Comparison of ENCODE assay signal across 26 cellular contexts in genomic region chr13:93420206-93420605, GRCh38.
"Had no signal": no experiment of that assay in that cellular context is flagged by ENCODE, and none has a peak within 500 bp of the region (broad histone marks: within the 10 kb centered on the region; RNA-seq: fewer than 3 reads in every experiment).

No MANE protein-coding gene starts in this region.

- H3K9me3 ChIP-seq: left ventricle myocardium inferior, mucosa of descending colon, pancreas, prostate gland, tibial nerve, upper lobe of left lung, vagina had no signal

- H3K4me1 ChIP-seq: left ventricle myocardium inferior, pancreas, prostate gland, tibial nerve, upper lobe of left lung, vagina had no signal

- H3K4me3 ChIP-seq: left ventricle myocardium inferior, lung, mucosa of descending colon, pancreas, prostate gland, skin epidermis, tibial nerve, upper lobe of left lung, vagina had no signal

- H3K36me3 ChIP-seq: left ventricle myocardium inferior, pancreas, prostate gland, tibial nerve, upper lobe of left lung, vagina had no signal

- H3K27me3 Mint-ChIP-seq: natural killer cell treated with Interleukin-12 subunit alpha and Interleukin-12 subunit beta and Interleukin-15 and Interleukin-18, amount 100 ng/mL, for 72 hours; stimulated activated naive CD8-positive, alpha-beta T cell treated with anti-CD3 and anti-CD28 coated beads, Interleukin-15, Interleukin-2, amounts not matched to agents 100 ng/mL and 50 ng/mL, for 24 hours had no signal

- ATAC-seq: mucosa of descending colon; naive thymus-derived CD4-positive, alpha-beta T cell; natural killer cell treated with Interleukin-12 subunit alpha and Interleukin-12 subunit beta and Interleukin-15 and Interleukin-18, amount 100 ng/mL, for 72 hours; pancreas; right cardiac atrium; sciatic nerve; stimulated activated effector memory CD8-positive, alpha-beta T cell treated with anti-CD3 and anti-CD28 coated beads, Interleukin-12 subunit alpha, Interleukin-12 subunit beta, amount 100 ng/mL, for 72 hours had no signal

- H3K4me1 Mint-ChIP-seq: immature natural killer cell; naive thymus-derived CD4-positive, alpha-beta T cell; stimulated activated effector memory CD8-positive, alpha-beta T cell treated with anti-CD3 and anti-CD28 coated beads, Interleukin-12 subunit alpha, Interleukin-12 subunit beta, amount 100 ng/mL, for 72 hours had no signal

- DNase-seq: hippocampal formation; immature natural killer cell; islet precursor cell; left ventricle myocardium inferior; midbrain; mucosa of descending colon; naive thymus-derived CD4-positive, alpha-beta T cell; nucleus accumbens; pancreas; posterior cingulate gyrus; retina; stimulated activated CD4-positive, alpha-beta T cell treated with anti-CD3 and anti-CD28 coated beads, Interleukin-4, amount 100 ng/mL, for 24 hours; stimulated activated naive CD4-positive, alpha-beta T cell; substantia nigra; upper lobe of left lung had no signal

- H3K27ac ChIP-seq: left ventricle myocardium inferior, pancreas, prostate gland, skin epidermis, tibial nerve, upper lobe of left lung, vagina had no signal

- H3K36me3 Mint-ChIP-seq: immature natural killer cell; naive thymus-derived CD4-positive, alpha-beta T cell; natural killer cell treated with Interleukin-12 subunit alpha and Interleukin-12 subunit beta and Interleukin-15 and Interleukin-18, amount 100 ng/mL, for 72 hours; stimulated activated effector memory CD8-positive, alpha-beta T cell treated with anti-CD3 and anti-CD28 coated beads, Interleukin-12 subunit alpha, Interleukin-12 subunit beta, amount 100 ng/mL, for 72 hours had no signal

- H3K4me3 Mint-ChIP-seq: immature natural killer cell; naive thymus-derived CD4-positive, alpha-beta T cell; natural killer cell treated with Interleukin-12 subunit alpha and Interleukin-12 subunit beta and Interleukin-15 and Interleukin-18, amount 100 ng/mL, for 72 hours; neural crest cell; stimulated activated effector memory CD8-positive, alpha-beta T cell treated with anti-CD3 and anti-CD28 coated beads, Interleukin-12 subunit alpha, Interleukin-12 subunit beta, amount 100 ng/mL, for 72 hours; stimulated activated naive CD8-positive, alpha-beta T cell treated with anti-CD3 and anti-CD28 coated beads, Interleukin-15, Interleukin-2, amounts not matched to agents 100 ng/mL and 50 ng/mL, for 24 hours had no signal

- H3K27ac Mint-ChIP-seq: immature natural killer cell; naive thymus-derived CD4-positive, alpha-beta T cell; natural killer cell treated with Interleukin-12 subunit alpha and Interleukin-12 subunit beta and Interleukin-15 and Interleukin-18, amount 100 ng/mL, for 72 hours; stimulated activated effector memory CD8-positive, alpha-beta T cell treated with anti-CD3 and anti-CD28 coated beads, Interleukin-12 subunit alpha, Interleukin-12 subunit beta, amount 100 ng/mL, for 72 hours; stimulated activated naive CD8-positive, alpha-beta T cell treated with anti-CD3 and anti-CD28 coated beads, Interleukin-15, Interleukin-2, amounts not matched to agents 100 ng/mL and 50 ng/mL, for 24 hours had no signal

- H3K27me3 ChIP-seq: pancreas, tibial nerve, upper lobe of left lung, vagina had no signal

- H3K9me3 Mint-ChIP-seq: natural killer cell treated with Interleukin-12 subunit alpha and Interleukin-12 subunit beta and Interleukin-15 and Interleukin-18, amount 100 ng/mL, for 72 hours; neural crest cell; stimulated activated effector memory CD8-positive, alpha-beta T cell treated with anti-CD3 and anti-CD28 coated beads, Interleukin-12 subunit alpha, Interleukin-12 subunit beta, amount 100 ng/mL, for 72 hours; stimulated activated naive CD8-positive, alpha-beta T cell treated with anti-CD3 and anti-CD28 coated beads, Interleukin-15, Interleukin-2, amounts not matched to agents 100 ng/mL and 50 ng/mL, for 24 hours had no signal
